Comparison of ENCODE assay signal across 8 cellular contexts in the genomic region with DNA sequence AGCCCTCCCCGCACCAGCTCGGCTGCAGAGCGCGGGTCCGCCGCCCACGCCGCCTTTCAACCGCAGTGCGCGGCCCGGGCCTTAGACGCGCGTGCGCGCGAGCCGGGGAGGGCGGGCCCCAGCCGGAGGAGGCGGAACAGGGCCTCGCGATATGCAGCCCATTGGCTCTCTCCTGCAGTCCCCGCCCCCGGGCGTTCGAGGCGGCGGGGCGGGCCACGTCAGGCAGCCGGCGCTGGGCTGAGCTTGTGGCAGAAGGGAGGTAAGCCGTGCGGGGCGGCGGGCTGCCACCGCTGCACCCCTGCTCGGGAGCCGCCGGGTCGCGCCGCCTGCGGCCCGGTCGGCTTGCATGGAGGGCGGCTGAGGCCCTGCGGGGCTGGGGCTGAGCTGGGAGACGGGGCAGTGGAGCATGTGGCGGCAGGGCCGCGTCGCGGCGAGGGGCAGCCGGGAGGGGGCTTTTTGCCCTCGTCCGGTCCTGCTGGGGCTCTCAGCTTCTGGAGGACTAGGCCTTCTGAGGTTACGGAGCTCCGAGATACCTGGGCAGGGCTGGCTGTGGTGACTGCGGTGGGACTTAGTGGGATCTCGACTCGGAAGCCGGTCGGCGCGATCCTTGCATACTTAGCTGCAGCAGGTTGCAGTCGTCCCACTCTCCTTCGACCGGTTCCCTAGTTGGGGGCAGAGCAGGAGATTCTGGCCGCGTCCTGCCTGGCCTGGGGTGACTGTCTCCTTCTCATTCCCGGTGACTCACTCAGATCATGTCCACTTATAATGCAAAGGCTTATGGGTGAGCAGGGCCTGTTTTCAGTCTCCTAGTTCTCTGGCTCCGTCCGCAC. TPM values are rescaled to one million over a fixed set of nuclear protein-coding genes. Genes with fewer than 3 reads are reported as not detected.
DNase-seq lines count a peak whose midpoint lies in the region; ATAC-seq and TF ChIP-seq lines count a peak whose summit lies in the region.

A gene with protein sequence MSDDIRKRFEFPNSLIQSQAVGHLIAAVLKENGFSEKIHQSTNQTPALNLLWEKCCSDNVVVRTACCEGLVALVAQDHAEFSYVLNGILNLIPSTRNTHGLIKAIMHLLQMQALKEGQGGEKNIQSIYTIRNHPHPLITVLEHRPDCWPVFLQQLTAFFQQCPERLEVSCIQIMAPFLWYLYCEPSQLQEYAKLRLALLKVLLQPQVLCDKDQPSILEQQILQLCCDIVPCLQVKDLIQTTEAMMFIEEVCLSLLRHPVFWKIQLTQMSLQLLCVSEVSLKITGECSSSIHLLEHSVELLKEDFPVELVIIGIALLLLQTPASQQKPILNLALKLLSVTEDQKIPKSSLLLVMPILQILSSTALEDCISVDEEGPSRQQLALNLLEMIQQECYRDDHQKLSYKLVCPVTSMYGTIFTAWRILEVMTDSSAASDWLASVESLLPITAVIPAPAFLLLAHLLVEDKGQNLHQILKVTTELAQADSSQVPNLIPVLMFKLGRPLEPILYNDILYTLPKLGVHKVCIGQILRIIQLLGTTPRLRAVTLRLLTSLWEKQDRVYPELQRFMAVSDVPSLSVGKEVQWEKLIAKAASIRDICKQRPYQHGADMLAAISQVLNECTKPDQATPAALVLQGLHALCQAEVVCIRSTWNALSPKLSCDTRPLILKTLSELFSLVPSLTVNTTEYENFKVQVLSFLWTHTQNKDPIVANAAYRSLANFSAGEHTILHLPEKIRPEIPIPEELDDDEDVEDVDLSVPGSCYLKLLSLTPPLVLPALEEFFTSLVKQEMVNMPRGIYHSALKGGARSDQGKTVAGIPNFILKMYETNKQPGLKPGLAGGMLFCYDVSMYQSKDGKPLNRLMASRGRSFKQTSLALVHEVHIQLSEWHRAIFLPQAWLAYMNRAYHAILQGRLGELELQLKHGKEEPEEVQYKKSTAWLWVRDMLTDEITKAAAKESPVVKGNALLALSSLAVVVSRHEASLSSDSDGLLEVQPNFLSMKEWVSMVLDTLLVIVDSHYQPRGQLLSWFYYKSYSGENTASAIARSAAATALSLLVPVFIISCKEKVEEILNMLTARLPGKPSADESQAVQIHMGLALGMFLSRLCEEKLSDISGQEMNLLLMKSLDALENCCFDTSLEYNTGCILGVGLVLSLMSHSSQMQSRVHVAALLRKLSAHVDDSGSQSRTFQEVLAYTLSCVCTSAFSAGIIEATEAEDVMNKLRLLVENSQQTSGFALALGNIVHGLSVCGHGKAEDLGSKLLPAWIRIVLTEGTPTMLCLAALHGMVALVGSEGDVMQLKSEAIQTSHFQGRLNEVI (N-terminal part only) (plus strand): TSS at position 225 of the 830 bp plus-strand sequence. CDS start 31,095 bp downstream, outside the sequence.

- peak; percentile 83 to 89 for TF ChIP-seq POLR2A in vagina (IDR thresholded peaks at IDR 0.05)

- H3K4me3 ChIP-seq in right cardiac atrium (ENCODE audit: low read length) (peak within 1 kb of the TSS; percentile 92), vagina (peak within 1 kb of the TSS; percentile 85 to 91)

- intact Hi-C loops in right cardiac atrium (cut with DNase I) (loop anchor here in 2 of 4 donors (5.0 to 10.0 kb wide), 2 partner anchors 57 to 59 kb away; partner anchors contain the start of gene MLLT3 (in 1 of the 2)), vagina (cut with DNase I) (loop anchor here (10.0 kb wide), 1 partner anchor 59 kb away; the partner anchor contains the start of gene MLLT3)

- H3K9me3 ChIP-seq in right cardiac atrium (ENCODE audit: control insufficient read depth, low read length) (no peaks in the 10 kb centered on the region), vagina (no peaks in the 10 kb centered on the region)

- H3K27me3 ChIP-seq in right cardiac atrium (ENCODE audit: control insufficient read depth, insufficient read depth) (no peaks in the 10 kb centered on the region), vagina (no peaks in the 10 kb centered on the region)

- ATAC-seq in HG02763 (IDR thresholded peaks at IDR 0.05; ENCODE audit: unreplicated experiment), result peak; percentile 99
- peak; percentile 100 for ATAC-seq in right cardiac atrium

- under 1% methylated on average over 77 of the region's 77 CpGs for WGBS in right cardiac atrium

- H3K27ac ChIP-seq in right cardiac atrium (ENCODE audit: low read length) (peak within 1 kb of the TSS; percentile 98), vagina (peak within 1 kb of the TSS; percentile 95)

- TF ChIP-seq CTCF in GM12873 (IDR thresholded peaks at IDR 0.05; ENCODE audit: insufficient read depth, low read depth, low read length, missing control alignments), result peak; percentile 4
- TF ChIP-seq CTCF in vagina (IDR thresholded peaks at IDR 0.05), result no peak

- peak; percentile 27 for DNase-seq in NCI-H1417 treated with DMSO at 0.1 percent for 48 hours (lab: John Stamatoyannopoulos, UW)
- peak; percentile 90 to 96 (median 94) for DNase-seq in T-helper 1 cell
- DNase-seq in anterior cingulate cortex (lab: John Stamatoyannopoulos, UW), result peak; percentile 40 to 99 (median 94)
- DNase-seq in right cardiac atrium, result peak; percentile 97 to 98 (median 98)
- peak; percentile 97 for DNase-seq in putamen (ENCODE audit: low spot score)
- DNase-seq in vagina (ENCODE audit: extremely low spot score in 2 of 2), result peak; percentile 96 to 98

- H3K4me1 ChIP-seq in right cardiac atrium (ENCODE audit: control insufficient read depth, insufficient read depth, low read length) (peaks cover 5% of the 10 kb centered on the region), vagina (peaks cover 26% of the 10 kb centered on the region)

- H3K36me3 ChIP-seq in vagina, result no peaks in the 10 kb centered on the region

RNA-seq across cellular contexts. Expression of the gene that starts here (rescaled TPM):
- total RNA-seq in right cardiac atrium (10 to 100 TPM; 29.4 to 40.5 (median 37.9) TPM), vagina (39.8 TPM)
- 9.5 TPM for polyA plus RNA-seq in right cardiac atrium

Comparison
In these comparisons a context has a peak if more than half of its experiments do, and no peak if none do; other contexts are left out.
1. Peak in every context shown above with its lines: DNase-seq, ATAC-seq, H3K4me3 ChIP-seq and H3K27ac ChIP-seq.
2. DNase-seq: peak in every context shown above with its lines; median percentile 98 in right cardiac atrium; 97 in putamen; 97 in vagina; 94 in T-helper 1 cell; 94 in anterior cingulate cortex; 27 in NCI-H1417 treated with DMSO at 0.1 percent for 48 hours.